ENCODE assay signal across 12 cellular contexts in the genomic region with DNA sequence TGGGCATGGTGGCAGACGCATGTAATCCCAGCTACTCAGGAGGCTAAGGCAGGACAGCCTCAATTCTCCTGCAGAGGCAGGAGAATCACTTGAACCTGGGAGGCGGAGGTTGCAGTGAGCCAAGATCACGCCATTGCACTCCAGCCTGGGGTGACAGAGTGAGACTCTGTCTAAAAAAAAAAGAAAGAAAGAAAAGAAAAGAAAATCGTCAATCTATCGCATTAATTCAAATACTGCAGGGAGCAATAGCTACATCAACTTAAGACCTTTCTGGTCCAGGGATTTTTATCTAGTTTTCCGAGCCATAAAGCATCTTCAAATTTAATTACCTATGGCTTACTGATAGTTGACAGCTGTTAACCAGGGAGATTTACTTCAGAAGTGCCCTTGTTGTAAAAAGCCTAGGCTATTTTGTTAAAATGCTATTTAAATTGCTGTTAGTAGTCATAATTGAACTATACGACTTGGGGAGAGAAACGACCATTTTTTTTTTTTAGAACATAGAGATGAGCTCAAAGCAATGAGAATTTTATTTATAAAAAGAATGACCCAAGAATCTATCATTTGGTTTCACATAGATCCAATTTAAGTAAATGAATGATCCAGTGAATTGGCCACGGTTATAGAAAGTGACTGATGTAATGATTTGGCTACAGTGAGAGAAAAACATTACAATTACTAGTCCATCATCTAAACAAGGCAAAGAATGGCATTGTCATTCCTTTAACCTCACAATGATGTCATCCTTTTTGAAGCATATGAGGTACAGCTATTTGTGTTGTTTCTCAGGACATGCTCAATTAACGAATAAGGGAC.
DNase-seq lines count a peak whose midpoint lies in the region; ATAC-seq, FAIRE-seq and TF ChIP-seq lines count a peak whose summit lies in the region.
"Had no signal": no experiment of that assay in that cellular context is flagged by ENCODE, and none has a peak within 500 bp of the region (broad histone marks: within the 10 kb centered on the region; RNA-seq: fewer than 3 reads in every experiment).

No MANE protein-coding gene starts in this region.

- H3K4me2 ChIP-seq in neural progenitor cell = no peak overlapping the region

- H3F3A ChIP-seq in neural progenitor cell (ENCODE audit: low read depth) = no peaks in the 10 kb centered on the region

- no peaks in the 10 kb centered on the region for H3K27me3 ChIP-seq in bronchial epithelial cell (ENCODE audit: control insufficient read depth, insufficient read depth, low read length)
- no peaks in the 10 kb centered on the region for H3K27me3 ChIP-seq in neural progenitor cell

- no peaks in the 10 kb centered on the region for H4K20me1 ChIP-seq in neural progenitor cell (ENCODE audit: low read depth)

- no peaks in the 10 kb centered on the region for H3K36me3 Mint-ChIP-seq in neural progenitor cell
- H3K36me3 Mint-ChIP-seq: activated naive CD4-positive, alpha-beta T cell treated with anti-CD3 and anti-CD28 coated beads, Interleukin-2, amount 50 U/mL, for 24 hours had no signal

- H3K79me2 ChIP-seq in neural progenitor cell (ENCODE audit: low read depth) = no peaks in the 10 kb centered on the region

- no peak overlapping the region for H3K27ac ChIP-seq in neural progenitor cell
- H3K27ac ChIP-seq: SK-N-MC had no signal

- peak; percentile 23 for DNase-seq in GM04504 (ENCODE audit: low read depth)
- peak; percentile 33 for DNase-seq in NCI-H2227 treated with DMSO at 0.1 percent for 48 hours (lab: John Stamatoyannopoulos, UW)
- DNase-seq in bronchial epithelial cell (ENCODE audit: low read depth) = peak; percentile 28
- no peak for DNase-seq in neural progenitor cell (ENCODE audit: low spot score)
- no peak for DNase-seq in SIG-M5 treated with dmso at 0.1 percent for 504 hours (lab: John Stamatoyannopoulos, UW; ENCODE audit: unreplicated experiment)
- DNase-seq in DMS 273 (lab: John Stamatoyannopoulos, UW; ENCODE audit: unreplicated experiment) = no peak
- no peak for DNase-seq in activated effector memory CD4-positive, alpha-beta T cell treated with Interleukin-2 at 50 U/mL for 16 hours
- DNase-seq: dermis blood vessel endothelial cell had no signal

- H3K9ac ChIP-seq in neural progenitor cell = no peak overlapping the region

- H2AFZ ChIP-seq in neural progenitor cell (replicated peaks) = no peak overlapping the region

- H3K9me3 Mint-ChIP-seq in neural progenitor cell = no peaks in the 10 kb centered on the region
- H3K9me3 Mint-ChIP-seq: activated naive CD4-positive, alpha-beta T cell treated with anti-CD3 and anti-CD28 coated beads, Interleukin-2, amount 50 U/mL, for 24 hours had no signal

- no peaks in the 10 kb centered on the region for H3K36me3 ChIP-seq in bronchial epithelial cell (ENCODE audit: control insufficient read depth, insufficient read depth, low read length)
- no peaks in the 10 kb centered on the region for H3K36me3 ChIP-seq in neural progenitor cell

- no peaks in the 10 kb centered on the region for H3K27me3 Mint-ChIP-seq in neural progenitor cell (ENCODE audit: insufficient read depth, low read depth)
- H3K27me3 Mint-ChIP-seq: activated naive CD4-positive, alpha-beta T cell treated with anti-CD3 and anti-CD28 coated beads, Interleukin-2, amount 50 U/mL, for 24 hours had no signal

- no peaks in the 10 kb centered on the region for H3K9me3 ChIP-seq in neural progenitor cell (ENCODE audit: low read depth)

- H3K4me3 ChIP-seq in bronchial epithelial cell (ENCODE audit: low read depth, low read length) (no peak overlapping the region), neural progenitor cell (no peak overlapping the region)
- H3K4me3 ChIP-seq: SK-N-MC, skin epidermis had no signal

- H3K4me3 Mint-ChIP-seq in neural progenitor cell = no peak overlapping the region
- H3K4me3 Mint-ChIP-seq: activated naive CD4-positive, alpha-beta T cell treated with anti-CD3 and anti-CD28 coated beads, Interleukin-2, amount 50 U/mL, for 24 hours had no signal

- no peak for ATAC-seq in HG02885 (IDR thresholded peaks at IDR 0.05; ENCODE audit: poor library complexity, unreplicated experiment)

- no peak for TF ChIP-seq CTCF in bronchial epithelial cell (IDR thresholded peaks at IDR 0.05; ENCODE audit: insufficient read depth, low read length, severe bottlenecking)
- no peak for TF ChIP-seq CTCF in neural progenitor cell (IDR thresholded peaks at IDR 0.05)

- peak overlapping the region; percentile 74 for H3K27ac Mint-ChIP-seq in neural progenitor cell
- H3K27ac Mint-ChIP-seq: activated naive CD4-positive, alpha-beta T cell treated with anti-CD3 and anti-CD28 coated beads, Interleukin-2, amount 50 U/mL, for 24 hours had no signal

- H3K4me1 ChIP-seq in neural progenitor cell = peaks cover 3% of the 10 kb centered on the region

- H3K4me1 Mint-ChIP-seq in neural progenitor cell = peaks cover 32% of the 10 kb centered on the region
- H3K4me1 Mint-ChIP-seq: activated naive CD4-positive, alpha-beta T cell treated with anti-CD3 and anti-CD28 coated beads, Interleukin-2, amount 50 U/mL, for 24 hours had no signal

- no peak for FAIRE-seq in bronchial epithelial cell (lab: Jason Lieb, UNC)

Comparison
In these comparisons a context has a peak if more than half of its experiments do, and no peak if none do; other contexts are left out.
1. DNase-seq: peak in GM04504 (single experiment), NCI-H2227 treated with DMSO at 0.1 percent for 48 hours (single experiment) and bronchial epithelial cell (single experiment); none in neural progenitor cell (single experiment), SIG-M5 treated with dmso at 0.1 percent for 504 hours (single experiment), DMS 273 (single experiment) and activated effector memory CD4-positive, alpha-beta T cell treated with Interleukin-2 at 50 U/mL for 16 hours (single experiment).